In the genomic region with DNA sequence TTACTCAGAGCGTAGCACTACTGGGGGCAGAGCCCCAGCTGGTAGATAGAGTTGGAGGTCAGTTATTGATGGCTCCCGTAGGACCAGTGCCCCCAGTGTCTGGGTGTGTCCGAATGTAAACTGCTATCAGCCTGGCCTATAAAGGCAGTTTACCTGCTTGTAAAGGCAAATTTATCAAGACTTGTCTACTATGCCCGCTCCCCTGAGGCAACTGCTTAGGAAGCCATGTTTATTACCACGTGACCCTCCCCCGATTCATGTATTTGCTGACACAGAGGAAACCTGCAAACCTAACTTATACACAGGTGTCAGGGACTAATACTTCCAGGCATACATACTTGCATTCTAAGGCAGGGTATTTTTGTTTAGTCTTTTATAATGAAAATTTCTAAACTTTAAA, we compare ENCODE assay signal across 1 cellular context.
TF ChIP-seq lines count a peak whose summit lies in the region.

No MANE protein-coding gene starts in this region.

TF ChIP-seq in HepG2, 621 proteins besides CTCF, POLR2A, EP300 and RAD21:
- TF ChIP-seq ZNF773 (CRISPR knock-in tag; IDR thresholded peaks at IDR 0.05; ENCODE audit: borderline replicate concordance) (no peak), RAD51 (IDR thresholded peaks at IDR 0.05; ENCODE audit: borderline replicate concordance) (peak; percentile 45; the same call in 1 of the 2 replicates), PHF8 (CRISPR knock-in tag; IDR thresholded peaks at IDR 0.05) (0 out of 2 replicates have a peak, but pooled peaks have one; percentile 25), SUZ12 (IDR thresholded peaks at IDR 0.05; ENCODE audit: low read depth, low read length) (no peak), RBAK (CRISPR knock-in tag; IDR thresholded peaks at IDR 0.05) (no peak), TARDBP (CRISPR knock-in tag; IDR thresholded peaks at IDR 0.05) (no peak), YY1 (IDR thresholded peaks at IDR 0.05; ENCODE audit: insufficient read depth, insufficient replicate concordance, low read depth, low read length) (peak; percentile 19), POLR2G (IDR thresholded peaks at IDR 0.05; ENCODE audit: low read depth, low read length) (0 out of 2 replicates have a peak, but pooled peaks have one; percentile 39), U2AF1 (optimal IDR thresholded peaks at IDR 0.05; ENCODE audit: low read depth, low read length) (no peak), AGO1 (IDR thresholded peaks at IDR 0.05; ENCODE audit: low read depth, low read length, poor library complexity, severe bottlenecking) (no peak), ZNF333 (CRISPR knock-in tag; IDR thresholded peaks at IDR 0.05; ENCODE audit: borderline replicate concordance) (no peak), ESRRA (CRISPR knock-in tag; IDR thresholded peaks at IDR 0.05; ENCODE audit: low read depth) (no peak), MED8 (CRISPR knock-in tag; IDR thresholded peaks at IDR 0.05; ENCODE audit: insufficient replicate concordance) (no peak), ZNF746 (CRISPR knock-in tag; IDR thresholded peaks at IDR 0.05) (no peak), SALL2 (CRISPR knock-in tag; IDR thresholded peaks at IDR 0.05) (no peak), ZBTB7B (CRISPR knock-in tag; IDR thresholded peaks at IDR 0.05) (no peak), MAFK (conservative IDR thresholded peaks at IDR 0.05 in 1 of 2, IDR thresholded peaks at IDR 0.05 in 1 of 2; ENCODE audit: low read length in 2 of 2) (peak; percentile 90 to 94), NPAS2 (CRISPR knock-in tag; IDR thresholded peaks at IDR 0.05; ENCODE audit: borderline replicate concordance) (no peak), MAFF (IDR thresholded peaks at IDR 0.05; ENCODE audit: low read depth, low read length) (peak; percentile 87), SMC3 (IDR thresholded peaks at IDR 0.05; ENCODE audit: low read length) (no peak), SALL1 (CRISPR knock-in tag; IDR thresholded peaks at IDR 0.05) (no peak)
- TF ChIP-seq, protein P1, sequence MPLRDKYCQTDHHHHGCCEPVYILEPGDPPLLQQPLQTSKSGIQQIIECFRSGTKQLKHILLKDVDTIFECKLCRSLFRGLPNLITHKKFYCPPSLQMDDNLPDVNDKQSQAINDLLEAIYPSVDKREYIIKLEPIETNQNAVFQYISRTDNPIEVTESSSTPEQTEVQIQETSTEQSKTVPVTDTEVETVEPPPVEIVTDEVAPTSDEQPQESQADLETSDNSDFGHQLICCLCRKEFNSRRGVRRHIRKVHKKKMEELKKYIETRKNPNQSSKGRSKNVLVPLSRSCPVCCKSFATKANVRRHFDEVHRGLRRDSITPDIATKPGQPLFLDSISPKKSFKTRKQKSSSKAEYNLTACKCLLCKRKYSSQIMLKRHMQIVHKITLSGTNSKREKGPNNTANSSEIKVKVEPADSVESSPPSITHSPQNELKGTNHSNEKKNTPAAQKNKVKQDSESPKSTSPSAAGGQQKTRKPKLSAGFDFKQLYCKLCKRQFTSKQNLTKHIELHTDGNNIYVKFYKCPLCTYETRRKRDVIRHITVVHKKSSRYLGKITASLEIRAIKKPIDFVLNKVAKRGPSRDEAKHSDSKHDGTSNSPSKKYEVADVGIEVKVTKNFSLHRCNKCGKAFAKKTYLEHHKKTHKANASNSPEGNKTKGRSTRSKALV (CRISPR knock-in tag; IDR thresholded peaks at IDR 0.05), result no peak
- TF ChIP-seq, protein P2, sequence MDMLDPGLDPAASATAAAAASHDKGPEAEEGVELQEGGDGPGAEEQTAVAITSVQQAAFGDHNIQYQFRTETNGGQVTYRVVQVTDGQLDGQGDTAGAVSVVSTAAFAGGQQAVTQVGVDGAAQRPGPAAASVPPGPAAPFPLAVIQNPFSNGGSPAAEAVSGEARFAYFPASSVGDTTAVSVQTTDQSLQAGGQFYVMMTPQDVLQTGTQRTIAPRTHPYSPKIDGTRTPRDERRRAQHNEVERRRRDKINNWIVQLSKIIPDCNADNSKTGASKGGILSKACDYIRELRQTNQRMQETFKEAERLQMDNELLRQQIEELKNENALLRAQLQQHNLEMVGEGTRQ (IDR thresholded peaks at IDR 0.05; ENCODE audit: low read depth, low read length), result peak; percentile 57
- TF ChIP-seq, protein P2 (CRISPR knock-in tag; IDR thresholded peaks at IDR 0.05; ENCODE audit: borderline replicate concordance), result peak; percentile 34; the same call in 1 of the 2 replicates
- TF ChIP-seq, protein P3, sequence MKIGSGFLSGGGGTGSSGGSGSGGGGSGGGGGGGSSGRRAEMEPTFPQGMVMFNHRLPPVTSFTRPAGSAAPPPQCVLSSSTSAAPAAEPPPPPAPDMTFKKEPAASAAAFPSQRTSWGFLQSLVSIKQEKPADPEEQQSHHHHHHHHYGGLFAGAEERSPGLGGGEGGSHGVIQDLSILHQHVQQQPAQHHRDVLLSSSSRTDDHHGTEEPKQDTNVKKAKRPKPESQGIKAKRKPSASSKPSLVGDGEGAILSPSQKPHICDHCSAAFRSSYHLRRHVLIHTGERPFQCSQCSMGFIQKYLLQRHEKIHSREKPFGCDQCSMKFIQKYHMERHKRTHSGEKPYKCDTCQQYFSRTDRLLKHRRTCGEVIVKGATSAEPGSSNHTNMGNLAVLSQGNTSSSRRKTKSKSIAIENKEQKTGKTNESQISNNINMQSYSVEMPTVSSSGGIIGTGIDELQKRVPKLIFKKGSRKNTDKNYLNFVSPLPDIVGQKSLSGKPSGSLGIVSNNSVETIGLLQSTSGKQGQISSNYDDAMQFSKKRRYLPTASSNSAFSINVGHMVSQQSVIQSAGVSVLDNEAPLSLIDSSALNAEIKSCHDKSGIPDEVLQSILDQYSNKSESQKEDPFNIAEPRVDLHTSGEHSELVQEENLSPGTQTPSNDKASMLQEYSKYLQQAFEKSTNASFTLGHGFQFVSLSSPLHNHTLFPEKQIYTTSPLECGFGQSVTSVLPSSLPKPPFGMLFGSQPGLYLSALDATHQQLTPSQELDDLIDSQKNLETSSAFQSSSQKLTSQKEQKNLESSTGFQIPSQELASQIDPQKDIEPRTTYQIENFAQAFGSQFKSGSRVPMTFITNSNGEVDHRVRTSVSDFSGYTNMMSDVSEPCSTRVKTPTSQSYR (CRISPR knock-in tag; IDR thresholded peaks at IDR 0.05; ENCODE audit: borderline replicate concordance), result no peak
- TF ChIP-seq, protein P4, sequence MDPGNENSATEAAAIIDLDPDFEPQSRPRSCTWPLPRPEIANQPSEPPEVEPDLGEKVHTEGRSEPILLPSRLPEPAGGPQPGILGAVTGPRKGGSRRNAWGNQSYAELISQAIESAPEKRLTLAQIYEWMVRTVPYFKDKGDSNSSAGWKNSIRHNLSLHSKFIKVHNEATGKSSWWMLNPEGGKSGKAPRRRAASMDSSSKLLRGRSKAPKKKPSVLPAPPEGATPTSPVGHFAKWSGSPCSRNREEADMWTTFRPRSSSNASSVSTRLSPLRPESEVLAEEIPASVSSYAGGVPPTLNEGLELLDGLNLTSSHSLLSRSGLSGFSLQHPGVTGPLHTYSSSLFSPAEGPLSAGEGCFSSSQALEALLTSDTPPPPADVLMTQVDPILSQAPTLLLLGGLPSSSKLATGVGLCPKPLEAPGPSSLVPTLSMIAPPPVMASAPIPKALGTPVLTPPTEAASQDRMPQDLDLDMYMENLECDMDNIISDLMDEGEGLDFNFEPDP (CRISPR knock-in tag; conservative IDR thresholded peaks at IDR 0.05), result no peak
- TF ChIP-seq, protein P5, sequence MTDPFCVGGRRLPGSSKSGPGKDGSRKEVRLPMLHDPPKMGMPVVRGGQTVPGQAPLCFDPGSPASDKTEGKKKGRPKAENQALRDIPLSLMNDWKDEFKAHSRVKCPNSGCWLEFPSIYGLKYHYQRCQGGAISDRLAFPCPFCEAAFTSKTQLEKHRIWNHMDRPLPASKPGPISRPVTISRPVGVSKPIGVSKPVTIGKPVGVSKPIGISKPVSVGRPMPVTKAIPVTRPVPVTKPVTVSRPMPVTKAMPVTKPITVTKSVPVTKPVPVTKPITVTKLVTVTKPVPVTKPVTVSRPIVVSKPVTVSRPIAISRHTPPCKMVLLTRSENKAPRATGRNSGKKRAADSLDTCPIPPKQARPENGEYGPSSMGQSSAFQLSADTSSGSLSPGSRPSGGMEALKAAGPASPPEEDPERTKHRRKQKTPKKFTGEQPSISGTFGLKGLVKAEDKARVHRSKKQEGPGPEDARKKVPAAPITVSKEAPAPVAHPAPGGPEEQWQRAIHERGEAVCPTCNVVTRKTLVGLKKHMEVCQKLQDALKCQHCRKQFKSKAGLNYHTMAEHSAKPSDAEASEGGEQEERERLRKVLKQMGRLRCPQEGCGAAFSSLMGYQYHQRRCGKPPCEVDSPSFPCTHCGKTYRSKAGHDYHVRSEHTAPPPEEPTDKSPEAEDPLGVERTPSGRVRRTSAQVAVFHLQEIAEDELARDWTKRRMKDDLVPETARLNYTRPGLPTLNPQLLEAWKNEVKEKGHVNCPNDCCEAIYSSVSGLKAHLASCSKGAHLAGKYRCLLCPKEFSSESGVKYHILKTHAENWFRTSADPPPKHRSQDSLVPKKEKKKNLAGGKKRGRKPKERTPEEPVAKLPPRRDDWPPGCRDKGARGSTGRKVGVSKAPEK (CRISPR knock-in tag; IDR thresholded peaks at IDR 0.05; ENCODE audit: borderline replicate concordance), result no peak
